25 cellular contexts compared by ENCODE assay signal in the genomic region with DNA sequence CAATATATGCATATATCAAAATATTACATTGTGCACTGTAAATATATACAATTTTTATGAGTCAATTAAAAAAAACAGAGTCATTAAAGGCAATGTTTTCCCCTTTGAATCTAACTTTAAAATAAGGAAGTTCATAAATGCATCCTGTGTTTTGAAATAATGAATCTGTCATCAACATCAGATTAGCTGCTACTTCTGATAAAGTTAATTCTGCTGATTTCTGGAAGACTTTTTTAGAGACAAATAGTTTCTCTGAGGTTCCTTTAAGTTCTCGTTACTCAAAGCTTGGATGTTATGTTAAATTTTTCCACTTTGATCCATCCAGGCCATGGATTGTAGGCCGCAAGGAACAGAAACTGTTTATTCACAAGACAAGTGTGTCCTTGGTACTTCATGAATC.
"Had no signal": no experiment of that assay in that cellular context is flagged by ENCODE, and none has a peak within 500 bp of the region (broad histone marks: within the 10 kb centered on the region; RNA-seq: fewer than 3 reads in every experiment).

No MANE protein-coding gene starts in this region.

- H3K27me3 ChIP-seq: body of pancreas, gastroesophageal sphincter, hepatocyte, pancreas, uterus had no signal

- H3K27ac ChIP-seq: body of pancreas, hepatocyte, pancreas, prostate gland, skin epidermis, uterus had no signal

- H3K36me3 ChIP-seq: gastroesophageal sphincter, pancreas, prostate gland, uterus had no signal

- H3K79me2 ChIP-seq: hepatocyte had no signal

- H3K4me3 ChIP-seq: body of pancreas, gastroesophageal sphincter, hepatocyte, pancreas, prostate gland, skin epidermis, uterus had no signal

- DNase-seq: activated CD4-positive, alpha-beta T cell treated with anti-CD3 and anti-CD28 coated beads, Interleukin-2, amount 50 U/mL, for 1 hour; activated CD8-positive, alpha-beta T cell treated with anti-CD3 and anti-CD28 coated beads for 36 hours; activated effector memory CD4-positive, alpha-beta T cell treated with Interleukin-2 at 50 U/mL for 16 hours; activated naive CD4-positive, alpha-beta T cell treated with Interleukin-2 at 50 U/mL for 16 hours; aorta; body of pancreas; effector memory CD8-positive, alpha-beta T cell; immature natural killer cell; kidney; left colon; midbrain; naive thymus-derived CD4-positive, alpha-beta T cell; nucleus accumbens; pancreas; retina; stimulated activated CD4-positive, alpha-beta T cell treated with anti-CD3 and anti-CD28 coated beads, Interleukin-1b, Interleukin-23, amount 100 ng/mL, for 48 hours; stimulated activated CD4-positive, alpha-beta T cell treated with anti-CD3 and anti-CD28 coated beads, Interleukin-4, amount 100 ng/mL, for 4 hours; stimulated activated CD8-positive, alpha-beta memory T cell treated with anti-CD3 and anti-CD28 coated beads, Interleukin-4, amount 100 ng/mL, for 48 hours; stimulated activated naive CD8-positive, alpha-beta T cell treated with anti-CD3 and anti-CD28 coated beads, Interleukin-15, amount 100 ng/mL, for 72 hours; substantia nigra; uterus had no signal

- H3K4me2 ChIP-seq: hepatocyte had no signal

- H3K9me3 ChIP-seq: body of pancreas, gastroesophageal sphincter, pancreas, prostate gland, uterus had no signal

- H2AFZ ChIP-seq: hepatocyte had no signal
